6 cellular contexts compared by ENCODE assay signal in genomic region chr3:118556983-118557382, GRCh38.
"Had no signal": no experiment of that assay in that cellular context is flagged by ENCODE, and none has a peak within 500 bp of the region (broad histone marks: within the 10 kb centered on the region; RNA-seq: fewer than 3 reads in every experiment).

No MANE protein-coding gene starts in this region.

- H3K4me1 Mint-ChIP-seq: GM23338, H9, IgD-negative memory B cell had no signal

- H3K4me3 Mint-ChIP-seq: GM23338, H9, IgD-negative memory B cell had no signal

- H3K9me3 Mint-ChIP-seq: GM23338, H9 had no signal

- DNase-seq: H9, HCEC 1CT had no signal

- H3K27me3 Mint-ChIP-seq: IgD-negative memory B cell had no signal

- H3K27ac ChIP-seq: HL-60 had no signal

- ATAC-seq: GM23338, HepG2 had no signal

- H3K4me3 ChIP-seq: GM23338 had no signal

- H3K27ac Mint-ChIP-seq: GM23338, H9, IgD-negative memory B cell had no signal
